Comparison of ENCODE assay signal across 8 cellular contexts in the genomic region with DNA sequence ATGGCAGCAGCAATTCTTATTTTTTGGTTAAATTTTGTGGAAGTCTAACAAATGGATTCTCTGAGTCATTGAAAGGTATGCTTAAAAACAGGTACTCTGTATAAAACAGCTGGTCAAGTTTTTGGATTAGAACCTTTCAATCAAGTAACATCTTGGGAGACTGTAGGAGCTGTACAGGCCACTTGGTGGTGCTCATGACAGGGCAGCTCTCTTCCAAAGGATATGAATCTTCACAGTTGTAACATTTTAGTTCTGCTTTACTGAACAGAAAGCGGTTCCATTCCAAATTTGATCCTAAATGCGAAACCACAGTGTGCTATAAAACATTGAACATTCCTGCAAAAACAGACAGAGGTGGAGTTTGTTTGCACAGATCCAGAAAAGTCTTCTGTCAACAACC. TPM values are rescaled to one million over a fixed set of nuclear protein-coding genes. Genes with fewer than 3 reads are reported as not detected.
A peak's percentile ranks its signal among the peaks of the same experiment; 100 is the strongest.
DNase-seq lines count a peak whose midpoint lies in the region; ATAC-seq and TF ChIP-seq lines count a peak whose summit lies in the region.

No MANE protein-coding gene starts in this region.

- H3K4me1 Mint-ChIP-seq in activated CD4-positive, alpha-beta T cell treated with anti-CD3 and anti-CD28 coated beads, Interleukin-2, amount 10 ng/mL, durations not matched to agents 24 days and 14 days = peaks cover 45% of the 10 kb centered on the region

- H3K36me3 ChIP-seq in esophagus muscularis mucosa = no peaks in the 10 kb centered on the region

- H3K36me3 Mint-ChIP-seq in activated CD4-positive, alpha-beta T cell treated with anti-CD3 and anti-CD28 coated beads, Interleukin-2, amount 10 ng/mL, durations not matched to agents 24 days and 14 days (ENCODE audit: low read depth) = no peaks in the 10 kb centered on the region

- peak overlapping the region; percentile 48 for H3K27ac Mint-ChIP-seq in activated CD4-positive, alpha-beta T cell treated with anti-CD3 and anti-CD28 coated beads, Interleukin-2, amount 10 ng/mL, durations not matched to agents 24 days and 14 days

- no peak for TF ChIP-seq POLR2A in esophagus muscularis mucosa (IDR thresholded peaks at IDR 0.05; ENCODE audit: low read depth)

- WGBS in esophagus muscularis mucosa = 35% methylated on average over 2 of the region's 2 CpGs

- no peaks in the 10 kb centered on the region for H3K27me3 ChIP-seq in esophagus muscularis mucosa

- TF ChIP-seq EP300 in esophagus muscularis mucosa (IDR thresholded peaks at IDR 0.05) = no peak

- ATAC-seq in HG02973 (IDR thresholded peaks at IDR 0.05; ENCODE audit: unreplicated experiment) = peak; percentile 46

- peak; percentile 72 for DNase-seq in activated CD4-positive, alpha-beta T cell treated with anti-CD3 and anti-CD28 coated beads, Interleukin-2, amount 10 ng/mL, durations not matched to agents 24 days and 14 days
- DNase-seq in activated CD4-positive, alpha-beta T cell treated with anti-CD3 and anti-CD28 coated beads, Interleukin-2, amount 50 U/mL, for 4 hours = no peak
- DNase-seq in RPMI7951 (ENCODE audit: low read depth) = peak; percentile 85
- DNase-seq in esophagus muscularis mucosa (ENCODE audit: extremely low spot score) = no peak
- peak; percentile 63 for DNase-seq in pons (ENCODE audit: low spot score)
- DNase-seq in NCI-H2227 (lab: John Stamatoyannopoulos, UW; ENCODE audit: unreplicated experiment) = no peak
- no peak for DNase-seq in DMS79 (lab: John Stamatoyannopoulos, UW)

- no peaks in the 10 kb centered on the region for H3K9me3 Mint-ChIP-seq in activated CD4-positive, alpha-beta T cell treated with anti-CD3 and anti-CD28 coated beads, Interleukin-2, amount 10 ng/mL, durations not matched to agents 24 days and 14 days

- H3K27me3 Mint-ChIP-seq in activated CD4-positive, alpha-beta T cell treated with anti-CD3 and anti-CD28 coated beads, Interleukin-2, amount 10 ng/mL, durations not matched to agents 24 days and 14 days = no peaks in the 10 kb centered on the region

- intact Hi-C loops in activated CD4-positive, alpha-beta T cell treated with anti-CD3 and anti-CD28 coated beads, Interleukin-2, amount 10 ng/mL, durations not matched to agents 24 days and 14 days (cut with micrococcal nuclease) = loop anchor here (1.0 to 5.0 kb wide), 2 partner anchors 56 to 216 kb away; no protein-coding TSS in a partner anchor
- intact Hi-C loops in esophagus muscularis mucosa (cut with DNase I) = no loop called here

- H3K27ac ChIP-seq in esophagus muscularis mucosa (replicated peaks in 1 of 4) = no peak overlapping the region

- no peak overlapping the region for H3K4me3 ChIP-seq in esophagus muscularis mucosa

- TF ChIP-seq CTCF in esophagus muscularis mucosa (IDR thresholded peaks at IDR 0.05) = peak; percentile 33 to 59 (median 40)

- no peaks in the 10 kb centered on the region for H3K9me3 ChIP-seq in esophagus muscularis mucosa

- H3K4me1 ChIP-seq in esophagus muscularis mucosa = no peaks in the 10 kb centered on the region

- H3K4me3 Mint-ChIP-seq in activated CD4-positive, alpha-beta T cell treated with anti-CD3 and anti-CD28 coated beads, Interleukin-2, amount 10 ng/mL, durations not matched to agents 24 days and 14 days = no peak overlapping the region

RNA-seq across cellular contexts. Expression of a gene that starts 44.5 kb away (rescaled TPM):
- total RNA-seq in activated CD4-positive, alpha-beta T cell treated with anti-CD3 and anti-CD28 coated beads, Interleukin-2, amount 10 ng/mL, durations not matched to agents 24 days and 14 days = not detected in 2 replicates
- total RNA-seq in RPMI7951 (2014; rRNA removed; shearing (Covaris generic)) = not detected in 2 replicates
- under 1 TPM in 1 of 4 donors, not detected in 3; 0.45 TPM for total RNA-seq in esophagus muscularis mucosa

Comparison
In these comparisons a context has a peak if more than half of its experiments do, and no peak if none do; other contexts are left out.
1. DNase-seq: peak in activated CD4-positive, alpha-beta T cell treated with anti-CD3 and anti-CD28 coated beads, Interleukin-2, amount 10 ng/mL, durations not matched to agents 24 days and 14 days (single experiment), RPMI7951 (single experiment) and pons (single experiment); none in activated CD4-positive, alpha-beta T cell treated with anti-CD3 and anti-CD28 coated beads, Interleukin-2, amount 50 U/mL, for 4 hours (0 of 2), esophagus muscularis mucosa (single experiment), NCI-H2227 (single experiment) and DMS79 (single experiment).